In the genomic region with DNA sequence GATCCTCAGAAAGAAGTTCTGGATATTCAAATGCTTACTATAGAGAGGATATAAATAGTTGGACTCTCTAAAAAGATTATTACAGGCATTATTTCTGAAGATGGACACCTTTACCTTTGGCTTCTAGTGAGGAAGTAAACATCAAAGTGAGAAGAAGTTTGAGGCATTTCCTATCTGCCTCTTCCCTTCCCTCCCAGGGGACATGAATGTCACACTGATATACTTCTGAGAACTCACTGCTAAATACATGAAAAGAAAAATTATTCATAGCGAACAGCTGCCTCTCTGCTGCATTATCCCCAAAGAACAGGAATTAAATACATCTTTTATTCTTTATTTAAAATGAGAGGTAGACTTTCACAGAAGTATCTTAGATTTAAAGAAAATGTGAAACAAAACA, we compare ENCODE assay signal across 20 cellular contexts.
A peak's percentile ranks its signal among the peaks of the same experiment; 100 is the strongest.
DNase-seq lines count a peak whose midpoint lies in the region; ATAC-seq, FAIRE-seq and TF ChIP-seq lines count a peak whose summit lies in the region.
"Had no signal": no experiment of that assay in that cellular context is flagged by ENCODE, and none has a peak within 500 bp of the region (broad histone marks: within the 10 kb centered on the region; RNA-seq: fewer than 3 reads in every experiment).

No MANE protein-coding gene starts in this region.

- no peak for TF ChIP-seq POLR2A in GM12878 (IDR thresholded peaks at IDR 0.05; ENCODE audit: low read depth, low read length)

- TF ChIP-seq CTCF in GM12878 (IDR thresholded peaks at IDR 0.05 in 2 of 3, conservative IDR thresholded peaks at IDR 0.05 in 1 of 3; ENCODE audit: control insufficient read depth in 2 of 3, extremely low read depth in 1 of 3, insufficient read depth in 1 of 3, low read depth in 3 of 3, low read length in 3 of 3), result no peak
- TF ChIP-seq CTCF in PC-9 (conservative IDR thresholded peaks at IDR 0.05), result no peak

- CTCF ChIA-PET in activated naive CD4-positive, alpha-beta T cell treated with anti-CD3 and anti-CD28 coated beads for 36 hours (lab: Charles Lee), result interaction anchor here (1.0 kb wide), 1 partner anchor 85 kb away, joined by 3 read pairs; no protein-coding TSS in a partner anchor
- CTCF ChIA-PET in GM12878 (lab: Yijun Ruan, JAX) (no interaction called here), PC-9 (lab: Charles Lee) (no interaction called here)

- H3K27ac Mint-ChIP-seq in activated naive CD4-positive, alpha-beta T cell treated with anti-CD3 and anti-CD28 coated beads for 36 hours, result peak overlapping the region; percentile 98
- peak overlapping the region; percentile 79 for H3K27ac Mint-ChIP-seq in stimulated activated effector memory CD8-positive, alpha-beta T cell treated with anti-CD3 and anti-CD28 coated beads, Interleukin-12 subunit alpha, Interleukin-12 subunit beta, amount 100 ng/mL, for 72 hours

- DNase-seq in activated naive CD4-positive, alpha-beta T cell treated with anti-CD3 and anti-CD28 coated beads for 36 hours, result no peak
- no peak for DNase-seq in activated naive CD4-positive, alpha-beta T cell treated with anti-CD3 and anti-CD28 coated beads, Interleukin-2, amount 50 U/mL, for 16 hours
- DNase-seq in NCI-H69 (lab: John Stamatoyannopoulos, UW) (peak; percentile 20), GM12878 (ENCODE audit: low read depth, low spot score) (no peak), PC-9 (no peak), head of caudate nucleus (no peak), Kasumi-1 (lab: John Stamatoyannopoulos, UW) (no peak)
- DNase-seq in stimulated activated effector memory CD8-positive, alpha-beta T cell treated with anti-CD3 and anti-CD28 coated beads, Interleukin-12 subunit alpha, Interleukin-12 subunit beta, amount 100 ng/mL, for 72 hours (ENCODE audit: low spot score in 2 of 2), result no peak
- DNase-seq: activated CD4-positive, alpha-beta T cell treated with anti-CD3 and anti-CD28 coated beads for 4 hours; colonic mucosa; foreskin keratinocyte; left colon; NCI-H187 treated with DMSO at 0.1 percent for 48 hours; NCI-H510A treated with DMSO at 0.1 percent for 48 hours; pancreas; SHP77 treated with DMSO at 0.1 percent for 48 hours; stimulated activated CD4-positive, alpha-beta T cell treated with anti-CD3 and anti-CD28 coated beads, Interleukin-2, amount 100 ng/mL, for 24 hours had no signal

- H3K9me2 ChIP-seq in PC-9 (ENCODE audit: insufficient read depth), result no peaks in the 10 kb centered on the region

- H3K27me3 ChIP-seq in GM12878 (replicated peaks in 1 of 2; ENCODE audit: control insufficient read depth in 2 of 2, insufficient read depth in 2 of 2, low read length in 1 of 2) (no peaks in the 10 kb centered on the region), PC-9 (ENCODE audit: insufficient read depth, low read depth) (no peaks in the 10 kb centered on the region)
- H3K27me3 ChIP-seq: colonic mucosa, foreskin keratinocyte, pancreas, suprapubic skin had no signal

- H3K27me3 Mint-ChIP-seq in activated naive CD4-positive, alpha-beta T cell treated with anti-CD3 and anti-CD28 coated beads for 36 hours (ENCODE audit: low read depth), result no peaks in the 10 kb centered on the region

- H3K36me3 Mint-ChIP-seq in activated naive CD4-positive, alpha-beta T cell treated with anti-CD3 and anti-CD28 coated beads for 36 hours (ENCODE audit: low read depth), result peaks cover 47% of the 10 kb centered on the region
- peaks cover 96% of the 10 kb centered on the region for H3K36me3 Mint-ChIP-seq in stimulated activated effector memory CD8-positive, alpha-beta T cell treated with anti-CD3 and anti-CD28 coated beads, Interleukin-12 subunit alpha, Interleukin-12 subunit beta, amount 100 ng/mL, for 72 hours

- H3K9me3 ChIP-seq in GM12878 (replicated peaks; ENCODE audit: control insufficient read depth, insufficient read depth, low read length) (no peaks in the 10 kb centered on the region), PC-9 (ENCODE audit: insufficient read depth, low read depth) (no peaks in the 10 kb centered on the region)
- H3K9me3 ChIP-seq: colonic mucosa, pancreas, suprapubic skin had no signal

- WGBS in GM12878 (ENCODE audit: insufficient coverage, insufficient replicate concordance, low lambda C conversion rate, missing lambda C conversion rate), result 55% methylated on average over 1 of the region's 1 CpG

- no peak for TF ChIP-seq EP300 in GM12878 (IDR thresholded peaks at IDR 0.05; ENCODE audit: borderline replicate concordance in 1 of 2, control insufficient read depth in 1 of 2, low read depth in 2 of 2, low read length in 2 of 2)

- RAD21 ChIA-PET in GM12878 (lab: Charles Lee; ENCODE audit: unreplicated experiment), result no interaction called here

- intact Hi-C loops in activated naive CD4-positive, alpha-beta T cell treated with anti-CD3 and anti-CD28 coated beads for 36 hours (cut with micrococcal nuclease), result no loop called here
- intact Hi-C loops in GM12878 (cut with micrococcal nuclease; ENCODE audit: unreplicated experiment), result no loop called here
- intact Hi-C loops in PC-9 (cut with micrococcal nuclease; ENCODE audit: unreplicated experiment), result no loop called here
- intact Hi-C loops in head of caudate nucleus (cut with DNase I), result no loop called here

- POLR2A ChIA-PET in GM12878 (lab: Charles Lee), result no interaction called here
- POLR2A ChIA-PET in PC-9 (lab: Charles Lee; ENCODE audit: unreplicated experiment), result no interaction called here

- H3K4me3 Mint-ChIP-seq in activated naive CD4-positive, alpha-beta T cell treated with anti-CD3 and anti-CD28 coated beads for 36 hours, result no peak overlapping the region
- H3K4me3 Mint-ChIP-seq in stimulated activated effector memory CD8-positive, alpha-beta T cell treated with anti-CD3 and anti-CD28 coated beads, Interleukin-12 subunit alpha, Interleukin-12 subunit beta, amount 100 ng/mL, for 72 hours, result no peak overlapping the region

- H3K36me3 ChIP-seq in GM12878 (ENCODE audit: control insufficient read depth in 2 of 2, insufficient read depth in 2 of 2, low read length in 1 of 2), result peaks cover 0 to 13% of the 10 kb centered on the region in 2 experiments; a peak in 3 of 4 replicates
- no peaks in the 10 kb centered on the region for H3K36me3 ChIP-seq in PC-9 (ENCODE audit: low read depth)
- H3K36me3 ChIP-seq: colonic mucosa, pancreas had no signal

- H3K27ac ChIP-seq in GM12878 (ENCODE audit: control insufficient read depth, insufficient read depth) (no peak overlapping the region), PC-9 (no peak overlapping the region)
- H3K27ac ChIP-seq: colonic mucosa, foreskin keratinocyte, pancreas, suprapubic skin had no signal

- H3K4me3 ChIP-seq in GM12878 (no peak overlapping the region), PC-9 (no peak overlapping the region)
- H3K4me3 ChIP-seq: colonic mucosa, pancreas, suprapubic skin had no signal

- peaks cover 17% of the 10 kb centered on the region for H3F3A ChIP-seq in PC-9 (ENCODE audit: insufficient read depth, low read depth)

- in situ Hi-C loops in GM12878 (cut with MboI), result no loop called here

- peaks cover 77% of the 10 kb centered on the region for H3K4me1 Mint-ChIP-seq in activated naive CD4-positive, alpha-beta T cell treated with anti-CD3 and anti-CD28 coated beads for 36 hours (ENCODE audit: low read depth)
- H3K4me1 Mint-ChIP-seq in stimulated activated effector memory CD8-positive, alpha-beta T cell treated with anti-CD3 and anti-CD28 coated beads, Interleukin-12 subunit alpha, Interleukin-12 subunit beta, amount 100 ng/mL, for 72 hours, result peaks cover 41% of the 10 kb centered on the region

- H2AFZ ChIP-seq in GM12878 (ENCODE audit: control insufficient read depth, low read depth, low read length) (no peak overlapping the region), PC-9 (no peak overlapping the region)

- no peak overlapping the region for H3K4me2 ChIP-seq in GM12878 (ENCODE audit: control insufficient read depth, insufficient read depth)
- H3K4me2 ChIP-seq in PC-9, result no peak overlapping the region

- H4K20me1 ChIP-seq in GM12878 (ENCODE audit: control insufficient read depth, insufficient read depth), result no peaks in the 10 kb centered on the region
- H4K20me1 ChIP-seq in PC-9 (ENCODE audit: insufficient read depth), result no peaks in the 10 kb centered on the region

- H3K4me1 ChIP-seq in GM12878 (ENCODE audit: control insufficient read depth, insufficient read depth, low read length), result no peaks in the 10 kb centered on the region
- peaks cover 32% of the 10 kb centered on the region for H3K4me1 ChIP-seq in PC-9 (replicated peaks; ENCODE audit: insufficient read depth)
- H3K4me1 ChIP-seq: colonic mucosa had no signal

- no peaks in the 10 kb centered on the region for H3K79me2 ChIP-seq in GM12878 (ENCODE audit: control insufficient read depth, insufficient read depth, low read length)
- no peaks in the 10 kb centered on the region for H3K79me2 ChIP-seq in PC-9 (ENCODE audit: low read depth)

- no peak for FAIRE-seq in GM12878 (lab: Jason Lieb, UNC)
- FAIRE-seq: astrocyte, pancreas had no signal

- ATAC-seq in GM12878, result no peak
- ATAC-seq in stimulated activated effector memory CD8-positive, alpha-beta T cell treated with anti-CD3 and anti-CD28 coated beads, Interleukin-12 subunit alpha, Interleukin-12 subunit beta, amount 100 ng/mL, for 72 hours, result no peak
- ATAC-seq: foreskin keratinocyte, left colon, pancreas, sciatic nerve had no signal

- no peak overlapping the region for H3K9ac ChIP-seq in GM12878 (ENCODE audit: control insufficient read depth, insufficient read depth, low read length)

- H3K9me3 Mint-ChIP-seq in activated naive CD4-positive, alpha-beta T cell treated with anti-CD3 and anti-CD28 coated beads for 36 hours, result peaks cover 6% of the 10 kb centered on the region
- H3K9me3 Mint-ChIP-seq in stimulated activated effector memory CD8-positive, alpha-beta T cell treated with anti-CD3 and anti-CD28 coated beads, Interleukin-12 subunit alpha, Interleukin-12 subunit beta, amount 100 ng/mL, for 72 hours, result no peaks in the 10 kb centered on the region

- no peak for TF ChIP-seq RAD21 in GM12878 (IDR thresholded peaks at IDR 0.05; ENCODE audit: insufficient read depth, low read depth, low read length)

- SMC1A ChIA-PET in GM12878 (lab: Charles Lee; ENCODE audit: uncharacterized antibody, unreplicated experiment), result interaction anchor here (0.6 kb wide), 1 partner anchor 63 kb away, joined by 3 read pairs; no protein-coding TSS in a partner anchor

- BruUV-seq in GM12878 (replicated peaks; lab: Mats Ljungman, UMichigan) (no TSS peak), PC-9 (replicated peaks; lab: Mats Ljungman, UMichigan) (no TSS peak)

TF ChIP-seq in GM12878, 131 proteins besides CTCF, POLR2A, EP300 and RAD21:
- TF ChIP-seq TCF7 (IDR thresholded peaks at IDR 0.05; ENCODE audit: borderline replicate concordance) (0 out of 2 replicates have a peak, but pooled peaks have one; percentile 29), KLF5 (IDR thresholded peaks at IDR 0.05; ENCODE audit: partially characterized antibody) (no peak)
- TF ChIP-seq, protein P1, sequence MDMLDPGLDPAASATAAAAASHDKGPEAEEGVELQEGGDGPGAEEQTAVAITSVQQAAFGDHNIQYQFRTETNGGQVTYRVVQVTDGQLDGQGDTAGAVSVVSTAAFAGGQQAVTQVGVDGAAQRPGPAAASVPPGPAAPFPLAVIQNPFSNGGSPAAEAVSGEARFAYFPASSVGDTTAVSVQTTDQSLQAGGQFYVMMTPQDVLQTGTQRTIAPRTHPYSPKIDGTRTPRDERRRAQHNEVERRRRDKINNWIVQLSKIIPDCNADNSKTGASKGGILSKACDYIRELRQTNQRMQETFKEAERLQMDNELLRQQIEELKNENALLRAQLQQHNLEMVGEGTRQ (IDR thresholded peaks at IDR 0.05; ENCODE audit: borderline replicate concordance, low read depth, low read length), result no peak
TF ChIP-seq in GM12878: peak in this region for 1.
